In genomic region chr1:33439662-33440061, GRCh38 we compare ENCODE assay signal across 2 cellular contexts.
TF ChIP-seq lines count a peak whose summit lies in the region.

No MANE protein-coding gene starts in this region.

TF ChIP-seq in HEK293, 187 proteins besides CTCF, POLR2A, EP300 and RAD21:
- TF ChIP-seq ZNF670 (tag by site-specific recombination; IDR thresholded peaks at IDR 0.05; ENCODE audit: low read depth) (no peak), ZNF24 (tag by site-specific recombination; IDR thresholded peaks at IDR 0.05) (peak; percentile 76; the same call in 1 of the 2 replicates), ZNF626 (tag by site-specific recombination; IDR thresholded peaks at IDR 0.05) (no peak), OVOL3 (tag by site-specific recombination; IDR thresholded peaks at IDR 0.05) (no peak), KLF9 (tag by site-specific recombination; IDR thresholded peaks at IDR 0.05; ENCODE audit: low read depth) (no peak)

TF ChIP-seq in H1, 55 proteins besides CTCF, POLR2A, EP300 and RAD21:
- TF ChIP-seq CEBPB (IDR thresholded peaks at IDR 0.05; ENCODE audit: low read depth, low read length) (no peak), EGR1 (IDR thresholded peaks at IDR 0.05; ENCODE audit: borderline replicate concordance, low read depth, low read length) (no peak), SIX5 (IDR thresholded peaks at IDR 0.05; ENCODE audit: low read depth, low read length) (no peak), ZNF274 (IDR thresholded peaks at IDR 0.05; ENCODE audit: borderline replicate concordance, extremely low read depth, low read length) (no peak), BRCA1 (IDR thresholded peaks at IDR 0.05; ENCODE audit: low read depth, low read length) (no peak)
